Comparison of ENCODE assay signal across 1 cellular context in the genomic region with DNA sequence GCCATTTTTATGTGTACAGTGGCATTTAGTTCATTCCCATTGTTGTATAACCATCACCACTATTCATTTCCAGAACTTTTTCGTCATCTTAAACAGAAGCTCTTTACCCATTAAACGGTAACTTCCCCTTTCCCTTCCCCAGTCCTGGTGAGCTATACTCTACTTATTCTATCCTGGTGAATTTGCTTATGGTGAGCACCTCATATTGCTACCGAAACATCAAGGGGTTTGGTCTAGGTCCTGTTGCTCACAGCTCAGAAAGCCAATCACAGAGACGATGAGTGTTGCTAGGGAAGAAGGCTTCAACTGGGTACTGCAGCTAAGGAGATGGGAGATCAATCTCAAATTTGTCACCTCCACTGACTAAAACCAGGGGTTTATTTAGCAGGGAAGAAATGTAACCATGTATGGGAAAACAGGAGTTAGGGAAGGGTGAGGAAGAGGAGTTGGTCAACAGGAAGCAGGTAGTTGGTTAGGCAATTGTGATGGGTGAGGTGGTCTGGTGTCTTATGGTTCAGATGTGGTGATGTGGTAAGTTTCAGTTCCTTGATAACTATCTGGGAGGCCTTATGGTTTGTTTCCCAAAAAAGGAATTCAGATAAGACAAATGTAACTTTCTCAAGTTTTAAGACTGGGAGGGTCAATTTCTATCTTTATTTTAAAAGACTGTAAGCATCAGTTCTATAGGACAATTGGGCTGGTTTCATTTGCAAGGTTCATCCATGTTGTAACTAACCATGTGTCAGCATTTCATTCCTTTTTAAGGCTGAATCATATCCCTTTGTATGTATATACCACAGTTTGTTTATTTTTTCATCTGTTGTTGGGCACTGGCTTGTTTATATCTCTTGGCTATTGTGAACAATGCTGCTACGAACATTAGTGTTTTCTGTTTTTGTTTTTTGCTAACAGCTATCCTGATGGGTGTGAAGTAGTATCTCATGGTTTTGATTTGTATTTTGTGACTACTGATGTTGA.
TF ChIP-seq lines count a peak whose summit lies in the region.

No MANE protein-coding gene starts in this region.

TF ChIP-seq in GM23338, 12 proteins besides CTCF, POLR2A, EP300 and RAD21 (continued from another document):
- TF ChIP-seq, protein P1, sequence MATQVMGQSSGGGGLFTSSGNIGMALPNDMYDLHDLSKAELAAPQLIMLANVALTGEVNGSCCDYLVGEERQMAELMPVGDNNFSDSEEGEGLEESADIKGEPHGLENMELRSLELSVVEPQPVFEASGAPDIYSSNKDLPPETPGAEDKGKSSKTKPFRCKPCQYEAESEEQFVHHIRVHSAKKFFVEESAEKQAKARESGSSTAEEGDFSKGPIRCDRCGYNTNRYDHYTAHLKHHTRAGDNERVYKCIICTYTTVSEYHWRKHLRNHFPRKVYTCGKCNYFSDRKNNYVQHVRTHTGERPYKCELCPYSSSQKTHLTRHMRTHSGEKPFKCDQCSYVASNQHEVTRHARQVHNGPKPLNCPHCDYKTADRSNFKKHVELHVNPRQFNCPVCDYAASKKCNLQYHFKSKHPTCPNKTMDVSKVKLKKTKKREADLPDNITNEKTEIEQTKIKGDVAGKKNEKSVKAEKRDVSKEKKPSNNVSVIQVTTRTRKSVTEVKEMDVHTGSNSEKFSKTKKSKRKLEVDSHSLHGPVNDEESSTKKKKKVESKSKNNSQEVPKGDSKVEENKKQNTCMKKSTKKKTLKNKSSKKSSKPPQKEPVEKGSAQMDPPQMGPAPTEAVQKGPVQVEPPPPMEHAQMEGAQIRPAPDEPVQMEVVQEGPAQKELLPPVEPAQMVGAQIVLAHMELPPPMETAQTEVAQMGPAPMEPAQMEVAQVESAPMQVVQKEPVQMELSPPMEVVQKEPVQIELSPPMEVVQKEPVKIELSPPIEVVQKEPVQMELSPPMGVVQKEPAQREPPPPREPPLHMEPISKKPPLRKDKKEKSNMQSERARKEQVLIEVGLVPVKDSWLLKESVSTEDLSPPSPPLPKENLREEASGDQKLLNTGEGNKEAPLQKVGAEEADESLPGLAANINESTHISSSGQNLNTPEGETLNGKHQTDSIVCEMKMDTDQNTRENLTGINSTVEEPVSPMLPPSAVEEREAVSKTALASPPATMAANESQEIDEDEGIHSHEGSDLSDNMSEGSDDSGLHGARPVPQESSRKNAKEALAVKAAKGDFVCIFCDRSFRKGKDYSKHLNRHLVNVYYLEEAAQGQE (IDR thresholded peaks at IDR 0.05; ENCODE audit: unreplicated experiment), result no peak
- TF ChIP-seq, protein P2, sequence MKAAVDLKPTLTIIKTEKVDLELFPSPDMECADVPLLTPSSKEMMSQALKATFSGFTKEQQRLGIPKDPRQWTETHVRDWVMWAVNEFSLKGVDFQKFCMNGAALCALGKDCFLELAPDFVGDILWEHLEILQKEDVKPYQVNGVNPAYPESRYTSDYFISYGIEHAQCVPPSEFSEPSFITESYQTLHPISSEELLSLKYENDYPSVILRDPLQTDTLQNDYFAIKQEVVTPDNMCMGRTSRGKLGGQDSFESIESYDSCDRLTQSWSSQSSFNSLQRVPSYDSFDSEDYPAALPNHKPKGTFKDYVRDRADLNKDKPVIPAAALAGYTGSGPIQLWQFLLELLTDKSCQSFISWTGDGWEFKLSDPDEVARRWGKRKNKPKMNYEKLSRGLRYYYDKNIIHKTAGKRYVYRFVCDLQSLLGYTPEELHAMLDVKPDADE (IDR thresholded peaks at IDR 0.05), result no peak
- TF ChIP-seq ZNF114 (CRISPR knock-in tag; IDR thresholded peaks at IDR 0.05) (no peak), EZH2 (IDR thresholded peaks at IDR 0.05; ENCODE audit: low read depth, unreplicated experiment) (no peak), CREB1 (CRISPR knock-in tag; IDR thresholded peaks at IDR 0.05; ENCODE audit: low read depth) (no peak), ZNF331 (CRISPR knock-in tag; IDR thresholded peaks at IDR 0.05; ENCODE audit: low read depth) (no peak), STAT1 (IDR thresholded peaks at IDR 0.05; ENCODE audit: unreplicated experiment) (no peak), EZH2phosphoT487 (IDR thresholded peaks at IDR 0.05; ENCODE audit: unreplicated experiment) (no peak), JUNB (IDR thresholded peaks at IDR 0.05; ENCODE audit: unreplicated experiment) (no peak)
